8 cellular contexts compared by ENCODE assay signal in the genomic region with DNA sequence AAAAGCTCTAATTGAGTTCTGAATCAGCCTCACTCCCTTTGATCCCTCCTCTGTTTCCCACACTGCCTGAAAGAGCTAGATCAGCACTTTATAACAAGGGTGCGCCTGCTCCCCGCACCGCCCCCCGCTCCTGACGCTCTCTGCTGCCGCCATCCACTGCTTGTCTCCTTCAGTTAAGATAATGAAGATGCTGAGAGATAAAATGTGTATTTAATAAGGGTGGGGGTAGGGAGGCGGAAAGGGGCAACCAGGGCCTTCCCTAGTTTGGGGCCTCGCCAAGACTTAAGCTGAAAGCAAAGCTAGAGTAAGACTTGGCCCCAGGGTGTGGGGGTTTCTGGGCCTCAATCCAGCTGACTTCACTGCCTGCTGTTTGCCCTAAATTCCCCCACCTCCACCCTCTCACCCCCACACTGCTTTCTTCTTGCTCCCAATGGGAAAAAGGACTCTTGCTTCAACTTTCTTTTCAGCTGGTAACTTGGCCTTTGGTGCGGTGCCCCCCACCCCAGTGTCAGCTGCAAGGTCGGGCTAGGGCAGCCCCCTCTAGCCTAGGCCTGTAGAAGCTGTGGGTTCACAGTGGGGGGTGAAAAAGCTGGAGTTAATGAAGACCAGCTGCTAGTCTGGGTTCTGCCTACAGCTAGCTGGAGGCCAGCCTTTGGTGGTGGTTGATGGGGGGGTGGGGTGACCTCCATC. TPM values are rescaled to one million over a fixed set of nuclear protein-coding genes. Genes with fewer than 3 reads are reported as not detected.
A peak's percentile ranks its signal among the peaks of the same experiment; 100 is the strongest.
DNase-seq lines count a peak whose midpoint lies in the region; ATAC-seq, FAIRE-seq and TF ChIP-seq lines count a peak whose summit lies in the region.

No MANE protein-coding gene starts in this region.

- DNase-seq in NCI-H345 (lab: John Stamatoyannopoulos, UW) (peak; percentile 21), NCI-H345 treated with DMSO at 0.1 percent for 48 hours (lab: John Stamatoyannopoulos, UW; ENCODE audit: unreplicated experiment) (no peak), glomerular visceral epithelial cell (ENCODE audit: extremely low spot score) (peak; percentile 49), GM12891 (ENCODE audit: insufficient read length, low spot score) (no peak)
- no peak for DNase-seq in stimulated activated effector memory CD8-positive, alpha-beta T cell treated with anti-CD3 and anti-CD28 coated beads, Interleukin-12 subunit alpha, Interleukin-12 subunit beta, amount 100 ng/mL, for 72 hours (ENCODE audit: low spot score in 2 of 2)

- peaks cover 38% of the 10 kb centered on the region for H3K36me3 Mint-ChIP-seq in stimulated activated effector memory CD8-positive, alpha-beta T cell treated with anti-CD3 and anti-CD28 coated beads, Interleukin-12 subunit alpha, Interleukin-12 subunit beta, amount 100 ng/mL, for 72 hours

- peaks cover 18% of the 10 kb centered on the region for H3K4me1 Mint-ChIP-seq in stimulated activated effector memory CD8-positive, alpha-beta T cell treated with anti-CD3 and anti-CD28 coated beads, Interleukin-12 subunit alpha, Interleukin-12 subunit beta, amount 100 ng/mL, for 72 hours

- no peak for TF ChIP-seq POLR2A in GM12891 (IDR thresholded peaks at IDR 0.05; ENCODE audit: low read depth, low read length)

- H3K9me3 Mint-ChIP-seq in stimulated activated effector memory CD8-positive, alpha-beta T cell treated with anti-CD3 and anti-CD28 coated beads, Interleukin-12 subunit alpha, Interleukin-12 subunit beta, amount 100 ng/mL, for 72 hours, result no peaks in the 10 kb centered on the region

- ATAC-seq in SK-N-SH treated with all-trans-retinoic acid at 6 μM for 48 hours (peak; percentile 50), GM18867 (IDR thresholded peaks at IDR 0.05; ENCODE audit: unreplicated experiment) (no peak), GM18907 (IDR thresholded peaks at IDR 0.05; ENCODE audit: unreplicated experiment) (no peak)
- peak; percentile 20 for ATAC-seq in stimulated activated effector memory CD8-positive, alpha-beta T cell treated with anti-CD3 and anti-CD28 coated beads, Interleukin-12 subunit alpha, Interleukin-12 subunit beta, amount 100 ng/mL, for 72 hours

- no peak for FAIRE-seq in GM12891 (lab: Jason Lieb, UNC)

- no peak overlapping the region for H3K4me3 Mint-ChIP-seq in stimulated activated effector memory CD8-positive, alpha-beta T cell treated with anti-CD3 and anti-CD28 coated beads, Interleukin-12 subunit alpha, Interleukin-12 subunit beta, amount 100 ng/mL, for 72 hours

- no peak overlapping the region for H3K27ac Mint-ChIP-seq in stimulated activated effector memory CD8-positive, alpha-beta T cell treated with anti-CD3 and anti-CD28 coated beads, Interleukin-12 subunit alpha, Interleukin-12 subunit beta, amount 100 ng/mL, for 72 hours

TF ChIP-seq in SK-N-SH treated with all-trans-retinoic acid at 6 μM for 48 hours, 23 proteins besides CTCF, POLR2A, EP300 and RAD21 (continues in another document):
- TF ChIP-seq RARB (CRISPR knock-in tag; IDR thresholded peaks at IDR 0.05), result no peak
- TF ChIP-seq, protein P1, sequence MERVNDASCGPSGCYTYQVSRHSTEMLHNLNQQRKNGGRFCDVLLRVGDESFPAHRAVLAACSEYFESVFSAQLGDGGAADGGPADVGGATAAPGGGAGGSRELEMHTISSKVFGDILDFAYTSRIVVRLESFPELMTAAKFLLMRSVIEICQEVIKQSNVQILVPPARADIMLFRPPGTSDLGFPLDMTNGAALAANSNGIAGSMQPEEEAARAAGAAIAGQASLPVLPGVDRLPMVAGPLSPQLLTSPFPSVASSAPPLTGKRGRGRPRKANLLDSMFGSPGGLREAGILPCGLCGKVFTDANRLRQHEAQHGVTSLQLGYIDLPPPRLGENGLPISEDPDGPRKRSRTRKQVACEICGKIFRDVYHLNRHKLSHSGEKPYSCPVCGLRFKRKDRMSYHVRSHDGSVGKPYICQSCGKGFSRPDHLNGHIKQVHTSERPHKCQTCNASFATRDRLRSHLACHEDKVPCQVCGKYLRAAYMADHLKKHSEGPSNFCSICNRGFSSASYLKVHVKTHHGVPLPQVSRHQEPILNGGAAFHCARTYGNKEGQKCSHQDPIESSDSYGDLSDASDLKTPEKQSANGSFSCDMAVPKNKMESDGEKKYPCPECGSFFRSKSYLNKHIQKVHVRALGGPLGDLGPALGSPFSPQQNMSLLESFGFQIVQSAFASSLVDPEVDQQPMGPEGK (CRISPR knock-in tag; IDR thresholded peaks at IDR 0.05; ENCODE audit: borderline replicate concordance), result peak; percentile 85
- no peak for TF ChIP-seq ZC3H10 (CRISPR knock-in tag; IDR thresholded peaks at IDR 0.05)
- 0 out of 2 replicates have a peak, but pooled peaks have one; percentile 50 for TF ChIP-seq ZNF70 (CRISPR knock-in tag; IDR thresholded peaks at IDR 0.05)
- TF ChIP-seq, protein P2, sequence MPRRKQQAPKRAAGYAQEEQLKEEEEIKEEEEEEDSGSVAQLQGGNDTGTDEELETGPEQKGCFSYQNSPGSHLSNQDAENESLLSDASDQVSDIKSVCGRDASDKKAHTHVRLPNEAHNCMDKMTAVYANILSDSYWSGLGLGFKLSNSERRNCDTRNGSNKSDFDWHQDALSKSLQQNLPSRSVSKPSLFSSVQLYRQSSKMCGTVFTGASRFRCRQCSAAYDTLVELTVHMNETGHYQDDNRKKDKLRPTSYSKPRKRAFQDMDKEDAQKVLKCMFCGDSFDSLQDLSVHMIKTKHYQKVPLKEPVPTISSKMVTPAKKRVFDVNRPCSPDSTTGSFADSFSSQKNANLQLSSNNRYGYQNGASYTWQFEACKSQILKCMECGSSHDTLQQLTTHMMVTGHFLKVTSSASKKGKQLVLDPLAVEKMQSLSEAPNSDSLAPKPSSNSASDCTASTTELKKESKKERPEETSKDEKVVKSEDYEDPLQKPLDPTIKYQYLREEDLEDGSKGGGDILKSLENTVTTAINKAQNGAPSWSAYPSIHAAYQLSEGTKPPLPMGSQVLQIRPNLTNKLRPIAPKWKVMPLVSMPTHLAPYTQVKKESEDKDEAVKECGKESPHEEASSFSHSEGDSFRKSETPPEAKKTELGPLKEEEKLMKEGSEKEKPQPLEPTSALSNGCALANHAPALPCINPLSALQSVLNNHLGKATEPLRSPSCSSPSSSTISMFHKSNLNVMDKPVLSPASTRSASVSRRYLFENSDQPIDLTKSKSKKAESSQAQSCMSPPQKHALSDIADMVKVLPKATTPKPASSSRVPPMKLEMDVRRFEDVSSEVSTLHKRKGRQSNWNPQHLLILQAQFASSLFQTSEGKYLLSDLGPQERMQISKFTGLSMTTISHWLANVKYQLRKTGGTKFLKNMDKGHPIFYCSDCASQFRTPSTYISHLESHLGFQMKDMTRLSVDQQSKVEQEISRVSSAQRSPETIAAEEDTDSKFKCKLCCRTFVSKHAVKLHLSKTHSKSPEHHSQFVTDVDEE (CRISPR knock-in tag; IDR thresholded peaks at IDR 0.05), result peak; percentile 62; the same call in 1 of the 2 replicates

TF ChIP-seq in GM12891, 5 proteins besides CTCF, POLR2A, EP300 and RAD21:
- TF ChIP-seq SPI1 (IDR thresholded peaks at IDR 0.05; ENCODE audit: low read depth, low read length) (no peak), POU2F2 (IDR thresholded peaks at IDR 0.05; ENCODE audit: low read depth, low read length) (no peak), POLR2AphosphoS5 (IDR thresholded peaks at IDR 0.05; ENCODE audit: low read depth, low read length) (no peak), PAX5 (IDR thresholded peaks at IDR 0.05; ENCODE audit: insufficient read depth, low read length, severe bottlenecking) (no peak), TAF1 (IDR thresholded peaks at IDR 0.05; ENCODE audit: low read depth, low read length) (no peak)
TF ChIP-seq in GM12891: peak in this region for 0.

RNA-seq across cellular contexts. Expression of a gene that starts 1.8 kb away (rescaled TPM):
- polyA plus RNA-seq in GM12891 (2012; ENCODE audit: low read depth, missing spikeins), result 24.8 TPM

RNA-seq across cellular contexts. Expression of a gene that starts 19.5 kb away (rescaled TPM):
- 21.1 TPM for polyA plus RNA-seq in GM12891 (2012; ENCODE audit: low read depth, missing spikeins)

RNA-seq across cellular contexts. Expression of a gene that starts 57.4 kb away (rescaled TPM):
- 0.21 TPM for polyA plus RNA-seq in GM12891 (2012; ENCODE audit: low read depth, missing spikeins)

Comparison
In these comparisons a context has a peak if more than half of its experiments do, and no peak if none do; other contexts are left out.
1. DNase-seq: peak in NCI-H345 (single experiment) and glomerular visceral epithelial cell (single experiment); none in NCI-H345 treated with DMSO at 0.1 percent for 48 hours (single experiment), stimulated activated effector memory CD8-positive, alpha-beta T cell treated with anti-CD3 and anti-CD28 coated beads, Interleukin-12 subunit alpha, Interleukin-12 subunit beta, amount 100 ng/mL, for 72 hours (0 of 2) and GM12891 (single experiment).
2. ATAC-seq: peak in SK-N-SH treated with all-trans-retinoic acid at 6 μM for 48 hours (single experiment) and stimulated activated effector memory CD8-positive, alpha-beta T cell treated with anti-CD3 and anti-CD28 coated beads, Interleukin-12 subunit alpha, Interleukin-12 subunit beta, amount 100 ng/mL, for 72 hours (single experiment); none in GM18867 (single experiment) and GM18907 (single experiment).